Comparison of ENCODE assay signal across 1 cellular context in the genomic region with DNA sequence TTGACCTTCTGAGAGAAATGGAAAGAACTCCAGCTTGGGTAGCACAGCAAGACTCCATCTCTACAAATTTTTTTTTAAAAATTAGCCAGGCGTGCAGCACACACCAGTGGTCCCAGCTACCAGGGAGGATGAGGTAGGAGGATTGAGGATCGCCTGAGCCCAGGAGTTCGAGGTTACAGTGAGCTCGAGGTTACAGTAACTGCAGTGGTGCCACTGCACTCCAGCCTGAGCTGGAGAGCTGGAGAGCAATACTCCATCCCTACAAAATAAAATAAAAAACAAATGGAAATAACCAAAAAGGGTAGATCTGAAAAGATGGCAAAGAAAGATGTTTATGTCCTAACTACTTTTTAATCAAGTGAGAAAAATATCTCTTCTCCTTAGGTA.
TF ChIP-seq lines count a peak whose summit lies in the region.

No MANE protein-coding gene starts in this region.

TF ChIP-seq in GM12878, 131 proteins besides CTCF, POLR2A, EP300 and RAD21:
- TF ChIP-seq NFIC (IDR thresholded peaks at IDR 0.05; ENCODE audit: low read depth, low read length) (0 out of 2 replicates have a peak, but pooled peaks have one; percentile 6), CHD1 (IDR thresholded peaks at IDR 0.05; ENCODE audit: low read depth, low read length) (no peak), NBN (IDR thresholded peaks at IDR 0.05) (no peak)
- TF ChIP-seq, protein P1, sequence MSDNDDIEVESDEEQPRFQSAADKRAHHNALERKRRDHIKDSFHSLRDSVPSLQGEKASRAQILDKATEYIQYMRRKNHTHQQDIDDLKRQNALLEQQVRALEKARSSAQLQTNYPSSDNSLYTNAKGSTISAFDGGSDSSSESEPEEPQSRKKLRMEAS (IDR thresholded peaks at IDR 0.05; ENCODE audit: low read depth, low read length) = no peak
